Comparison of ENCODE assay signal across 1 cellular context in the genomic region with DNA sequence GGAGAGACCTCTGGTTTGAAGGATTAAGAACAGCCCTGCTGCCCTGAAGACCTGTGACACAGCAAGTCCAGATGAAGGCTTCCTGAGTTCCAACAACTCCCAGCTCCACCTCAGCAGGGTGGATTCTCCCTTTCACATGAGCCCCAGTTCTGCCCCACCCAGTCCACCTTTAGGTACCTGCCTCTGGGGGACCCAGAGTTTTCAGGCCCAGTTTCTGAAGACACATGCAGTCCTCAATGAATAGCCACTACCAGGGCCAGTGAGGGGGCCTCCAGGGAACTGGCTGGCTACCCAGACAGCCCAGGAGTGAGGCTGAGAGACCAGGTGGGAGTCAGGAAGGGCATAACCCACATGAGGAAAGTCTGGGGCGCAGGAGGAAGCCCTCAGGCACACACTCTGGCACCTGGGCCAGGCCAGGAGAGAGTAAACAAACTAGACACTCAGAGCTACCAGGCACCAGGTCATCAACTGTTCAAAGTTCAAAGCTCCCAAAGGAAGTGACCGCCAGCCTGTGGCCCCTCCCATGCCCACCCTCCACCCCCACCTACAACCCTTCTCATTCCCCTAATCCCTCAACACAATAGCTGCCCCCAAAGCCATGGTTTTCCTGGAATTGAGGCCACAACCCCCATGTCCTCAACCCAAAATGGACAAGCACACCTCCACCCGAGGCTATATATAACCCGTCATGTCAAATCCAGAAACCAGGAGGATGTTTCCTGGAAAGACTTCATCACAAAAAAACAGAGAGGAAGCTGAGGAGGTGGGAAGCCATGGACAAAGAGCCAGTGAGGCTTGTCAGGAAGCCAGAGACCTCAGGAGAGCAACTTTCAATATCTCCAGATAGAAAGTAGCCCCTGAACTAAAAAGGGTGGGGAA.
TF ChIP-seq lines count a peak whose summit lies in the region.

No MANE protein-coding gene starts in this region.

TF ChIP-seq in K562, 482 proteins besides CTCF, POLR2A, EP300 and RAD21 (continued from another document and continues in another):
- TF ChIP-seq PBX2 (CRISPR knock-in tag; IDR thresholded peaks at IDR 0.05; ENCODE audit: low read depth), result no peak
- no peak for TF ChIP-seq PBX2 (tag; conservative IDR thresholded peaks at IDR 0.05; ENCODE audit: low read depth)
- no peak for TF ChIP-seq SMARCA4 (IDR thresholded peaks at IDR 0.05)
- no peak for TF ChIP-seq PHB (CRISPR knock-in tag; IDR thresholded peaks at IDR 0.05)
- no peak for TF ChIP-seq SMC3 (conservative IDR thresholded peaks at IDR 0.05; ENCODE audit: insufficient read depth, low read depth, low read length)
- TF ChIP-seq MAFG (tag; conservative IDR thresholded peaks at IDR 0.05), result no peak
- TF ChIP-seq HEY1 (CRISPR knock-in tag; IDR thresholded peaks at IDR 0.05; ENCODE audit: borderline replicate concordance), result no peak
- no peak for TF ChIP-seq KLF13 (tag; IDR thresholded peaks at IDR 0.05; ENCODE audit: borderline replicate concordance, low read depth)
- TF ChIP-seq ZNF589 (CRISPR knock-in tag; IDR thresholded peaks at IDR 0.05; ENCODE audit: low read depth), result no peak
- TF ChIP-seq, protein P1, sequence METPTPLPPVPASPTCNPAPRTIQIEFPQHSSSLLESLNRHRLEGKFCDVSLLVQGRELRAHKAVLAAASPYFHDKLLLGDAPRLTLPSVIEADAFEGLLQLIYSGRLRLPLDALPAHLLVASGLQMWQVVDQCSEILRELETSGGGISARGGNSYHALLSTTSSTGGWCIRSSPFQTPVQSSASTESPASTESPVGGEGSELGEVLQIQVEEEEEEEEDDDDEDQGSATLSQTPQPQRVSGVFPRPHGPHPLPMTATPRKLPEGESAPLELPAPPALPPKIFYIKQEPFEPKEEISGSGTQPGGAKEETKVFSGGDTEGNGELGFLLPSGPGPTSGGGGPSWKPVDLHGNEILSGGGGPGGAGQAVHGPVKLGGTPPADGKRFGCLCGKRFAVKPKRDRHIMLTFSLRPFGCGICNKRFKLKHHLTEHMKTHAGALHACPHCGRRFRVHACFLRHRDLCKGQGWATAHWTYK (CRISPR knock-in tag; IDR thresholded peaks at IDR 0.05), result no peak
- TF ChIP-seq SRSF1 (IDR thresholded peaks at IDR 0.05; ENCODE audit: low read depth, low read length), result no peak
- TF ChIP-seq CEBPB (tag; IDR thresholded peaks at IDR 0.05), result no peak
- 0 out of 2 replicates have a peak, but pooled peaks have one; percentile 11 for TF ChIP-seq GTF2E2 (tag; IDR thresholded peaks at IDR 0.05)
- TF ChIP-seq MBD2 (IDR thresholded peaks at IDR 0.05; ENCODE audit: borderline replicate concordance, low read depth), result no peak
- TF ChIP-seq E2F5 (CRISPR knock-in tag; IDR thresholded peaks at IDR 0.05), result no peak
- TF ChIP-seq, protein P2, sequence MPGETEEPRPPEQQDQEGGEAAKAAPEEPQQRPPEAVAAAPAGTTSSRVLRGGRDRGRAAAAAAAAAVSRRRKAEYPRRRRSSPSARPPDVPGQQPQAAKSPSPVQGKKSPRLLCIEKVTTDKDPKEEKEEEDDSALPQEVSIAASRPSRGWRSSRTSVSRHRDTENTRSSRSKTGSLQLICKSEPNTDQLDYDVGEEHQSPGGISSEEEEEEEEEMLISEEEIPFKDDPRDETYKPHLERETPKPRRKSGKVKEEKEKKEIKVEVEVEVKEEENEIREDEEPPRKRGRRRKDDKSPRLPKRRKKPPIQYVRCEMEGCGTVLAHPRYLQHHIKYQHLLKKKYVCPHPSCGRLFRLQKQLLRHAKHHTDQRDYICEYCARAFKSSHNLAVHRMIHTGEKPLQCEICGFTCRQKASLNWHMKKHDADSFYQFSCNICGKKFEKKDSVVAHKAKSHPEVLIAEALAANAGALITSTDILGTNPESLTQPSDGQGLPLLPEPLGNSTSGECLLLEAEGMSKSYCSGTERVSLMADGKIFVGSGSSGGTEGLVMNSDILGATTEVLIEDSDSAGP (CRISPR knock-in tag; IDR thresholded peaks at IDR 0.05), result no peak
- peak in 1 of 2 experiments; percentile 51; a peak in 1 of 4 replicates for TF ChIP-seq TBL1XR1 (IDR thresholded peaks at IDR 0.05; ENCODE audit: low read length in 2 of 2)
- TF ChIP-seq ZNF134 (CRISPR knock-in tag; conservative IDR thresholded peaks at IDR 0.05), result no peak
- no peak for TF ChIP-seq ZNF311 (CRISPR knock-in tag; IDR thresholded peaks at IDR 0.05)
- no peak for TF ChIP-seq PHF8 (IDR thresholded peaks at IDR 0.05; ENCODE audit: borderline replicate concordance, low read length)
- no peak for TF ChIP-seq COPS2 (conservative IDR thresholded peaks at IDR 0.05)
- TF ChIP-seq HNRNPL (IDR thresholded peaks at IDR 0.05; ENCODE audit: low read depth, low read length), result no peak
- TF ChIP-seq XRCC5 (IDR thresholded peaks at IDR 0.05; ENCODE audit: low read depth, low read length), result no peak
- TF ChIP-seq, protein P3, sequence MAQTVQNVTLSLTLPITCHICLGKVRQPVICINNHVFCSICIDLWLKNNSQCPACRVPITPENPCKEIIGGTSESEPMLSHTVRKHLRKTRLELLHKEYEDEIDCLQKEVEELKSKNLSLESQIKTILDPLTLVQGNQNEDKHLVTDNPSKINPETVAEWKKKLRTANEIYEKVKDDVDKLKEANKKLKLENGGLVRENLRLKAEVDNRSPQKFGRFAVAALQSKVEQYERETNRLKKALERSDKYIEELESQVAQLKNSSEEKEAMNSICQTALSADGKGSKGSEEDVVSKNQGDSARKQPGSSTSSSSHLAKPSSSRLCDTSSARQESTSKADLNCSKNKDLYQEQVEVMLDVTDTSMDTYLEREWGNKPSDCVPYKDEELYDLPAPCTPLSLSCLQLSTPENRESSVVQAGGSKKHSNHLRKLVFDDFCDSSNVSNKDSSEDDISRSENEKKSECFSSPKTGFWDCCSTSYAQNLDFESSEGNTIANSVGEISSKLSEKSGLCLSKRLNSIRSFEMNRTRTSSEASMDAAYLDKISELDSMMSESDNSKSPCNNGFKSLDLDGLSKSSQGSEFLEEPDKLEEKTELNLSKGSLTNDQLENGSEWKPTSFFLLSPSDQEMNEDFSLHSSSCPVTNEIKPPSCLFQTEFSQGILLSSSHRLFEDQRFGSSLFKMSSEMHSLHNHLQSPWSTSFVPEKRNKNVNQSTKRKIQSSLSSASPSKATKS (CRISPR knock-in tag; IDR thresholded peaks at IDR 0.05), result no peak
- no peak for TF ChIP-seq SP1 (CRISPR knock-in tag; IDR thresholded peaks at IDR 0.05)
- TF ChIP-seq REST (CRISPR knock-in tag; IDR thresholded peaks at IDR 0.05; ENCODE audit: low read depth), result no peak
- TF ChIP-seq NONO (IDR thresholded peaks at IDR 0.05; ENCODE audit: low read depth in 2 of 2, low read length in 1 of 2), result no peak
- TF ChIP-seq FIP1L1 (IDR thresholded peaks at IDR 0.05; ENCODE audit: low read depth, low read length, poor library complexity, severe bottlenecking), result no peak
- TF ChIP-seq GTF2B (IDR thresholded peaks at IDR 0.05; ENCODE audit: extremely low read depth, insufficient read length), result no peak
- no peak for TF ChIP-seq ZNF212 (CRISPR knock-in tag; IDR thresholded peaks at IDR 0.05)
- peak; percentile 60 for TF ChIP-seq NCOR1 (IDR thresholded peaks at IDR 0.05)
- TF ChIP-seq, protein P4, sequence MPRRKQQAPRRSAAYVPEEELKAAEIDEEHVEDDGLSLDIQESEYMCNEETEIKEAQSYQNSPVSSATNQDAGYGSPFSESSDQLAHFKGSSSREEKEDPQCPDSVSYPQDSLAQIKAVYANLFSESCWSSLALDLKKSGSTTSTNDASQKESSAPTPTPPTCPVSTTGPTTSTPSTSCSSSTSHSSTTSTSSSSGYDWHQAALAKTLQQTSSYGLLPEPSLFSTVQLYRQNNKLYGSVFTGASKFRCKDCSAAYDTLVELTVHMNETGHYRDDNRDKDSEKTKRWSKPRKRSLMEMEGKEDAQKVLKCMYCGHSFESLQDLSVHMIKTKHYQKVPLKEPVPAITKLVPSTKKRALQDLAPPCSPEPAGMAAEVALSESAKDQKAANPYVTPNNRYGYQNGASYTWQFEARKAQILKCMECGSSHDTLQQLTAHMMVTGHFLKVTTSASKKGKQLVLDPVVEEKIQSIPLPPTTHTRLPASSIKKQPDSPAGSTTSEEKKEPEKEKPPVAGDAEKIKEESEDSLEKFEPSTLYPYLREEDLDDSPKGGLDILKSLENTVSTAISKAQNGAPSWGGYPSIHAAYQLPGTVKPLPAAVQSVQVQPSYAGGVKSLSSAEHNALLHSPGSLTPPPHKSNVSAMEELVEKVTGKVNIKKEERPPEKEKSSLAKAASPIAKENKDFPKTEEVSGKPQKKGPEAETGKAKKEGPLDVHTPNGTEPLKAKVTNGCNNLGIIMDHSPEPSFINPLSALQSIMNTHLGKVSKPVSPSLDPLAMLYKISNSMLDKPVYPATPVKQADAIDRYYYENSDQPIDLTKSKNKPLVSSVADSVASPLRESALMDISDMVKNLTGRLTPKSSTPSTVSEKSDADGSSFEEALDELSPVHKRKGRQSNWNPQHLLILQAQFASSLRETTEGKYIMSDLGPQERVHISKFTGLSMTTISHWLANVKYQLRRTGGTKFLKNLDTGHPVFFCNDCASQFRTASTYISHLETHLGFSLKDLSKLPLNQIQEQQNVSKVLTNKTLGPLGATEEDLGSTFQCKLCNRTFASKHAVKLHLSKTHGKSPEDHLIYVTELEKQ (CRISPR knock-in tag; IDR thresholded peaks at IDR 0.05), result no peak
- no peak for TF ChIP-seq TARDBP (IDR thresholded peaks at IDR 0.05)
- TF ChIP-seq HNRNPUL1 (IDR thresholded peaks at IDR 0.05; ENCODE audit: low read length), result no peak
- TF ChIP-seq NCOA2 (IDR thresholded peaks at IDR 0.05; ENCODE audit: partially characterized antibody in 2 of 2), result no peak
- no peak for TF ChIP-seq NFRKB (IDR thresholded peaks at IDR 0.05; ENCODE audit: low read depth)
- TF ChIP-seq CHD4 (IDR thresholded peaks at IDR 0.05; ENCODE audit: insufficient read depth, insufficient replicate concordance, low read depth, low read length, poor library complexity, severe bottlenecking), result no peak
- no peak for TF ChIP-seq TFAP4 (CRISPR knock-in tag; IDR thresholded peaks at IDR 0.05; ENCODE audit: borderline replicate concordance)
- TF ChIP-seq SOX6 (IDR thresholded peaks at IDR 0.05), result peak; percentile 52; the same call in 1 of the 2 replicates
- TF ChIP-seq PHB2 (IDR thresholded peaks at IDR 0.05; ENCODE audit: low read depth), result no peak
- no peak for TF ChIP-seq PRPF4 (IDR thresholded peaks at IDR 0.05; ENCODE audit: insufficient read depth, low read depth, low read length, poor library complexity, severe bottlenecking)
- no peak for TF ChIP-seq ZNF347 (CRISPR knock-in tag; IDR thresholded peaks at IDR 0.05; ENCODE audit: low read depth)
- no peak for TF ChIP-seq ZNF143 (CRISPR knock-in tag; IDR thresholded peaks at IDR 0.05)
- TF ChIP-seq ZNF197 (CRISPR knock-in tag; IDR thresholded peaks at IDR 0.05; ENCODE audit: low read depth), result no peak
- TF ChIP-seq OTX1 (CRISPR knock-in tag; IDR thresholded peaks at IDR 0.05), result no peak
